ENCODE assay signal across 14 cellular contexts in the genomic region with DNA sequence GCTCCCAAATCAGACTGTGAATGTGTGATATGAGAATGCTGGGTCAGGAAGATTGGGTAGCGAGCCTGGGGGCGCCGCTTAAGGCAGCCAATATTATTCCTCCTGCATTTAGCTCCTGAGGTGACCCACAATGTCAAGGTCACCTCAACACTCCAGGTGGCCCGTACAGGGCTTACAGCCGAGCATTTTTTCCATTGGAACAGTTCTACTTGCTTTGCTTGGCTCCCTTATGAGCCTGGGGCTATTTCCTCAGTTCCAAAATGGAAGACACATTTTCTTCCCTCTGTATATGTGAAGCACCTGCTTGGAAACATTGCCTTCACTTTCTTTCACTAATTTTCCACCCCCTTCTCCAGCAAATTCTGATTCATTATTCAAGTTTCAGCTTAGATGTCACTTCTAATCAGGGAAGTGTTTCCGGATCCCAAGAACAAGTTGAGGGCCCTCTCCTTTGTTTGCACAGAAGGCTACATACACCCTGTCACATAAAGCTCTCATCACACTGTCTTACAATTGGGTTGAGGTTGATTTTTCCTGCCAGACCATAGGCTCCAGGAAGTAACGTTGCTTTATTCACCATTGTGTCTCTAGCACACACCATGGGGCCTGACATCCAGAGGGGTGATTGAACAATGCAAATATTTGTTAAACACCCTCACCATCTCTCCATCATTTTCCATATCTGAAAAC.
"Had no signal": no experiment of that assay in that cellular context is flagged by ENCODE, and none has a peak within 500 bp of the region (broad histone marks: within the 10 kb centered on the region; RNA-seq: fewer than 3 reads in every experiment).

No MANE protein-coding gene starts in this region.

- H3K4me3 ChIP-seq: breast epithelium, dorsolateral prefrontal cortex, ovary, vagina had no signal

- H3K27ac Mint-ChIP-seq: activated CD4-positive, alpha-beta memory T cell treated with anti-CD3 and anti-CD28 coated beads, Interleukin-2, amount 10 ng/mL, durations not matched to agents 7 days and 5 days; activated naive CD8-positive, alpha-beta T cell treated with anti-CD3 and anti-CD28 coated beads, Interleukin-2, amount 10 ng/mL, durations not matched to agents 7 days and 5 days; immature natural killer cell; stimulated activated naive CD8-positive, alpha-beta T cell treated with anti-CD3 and anti-CD28 coated beads, Interleukin-15, amount 100 ng/mL, for 72 hours had no signal

- H3K27ac ChIP-seq: dorsolateral prefrontal cortex, ovary had no signal

- H3K27me3 ChIP-seq: breast epithelium, dorsolateral prefrontal cortex, ovary, vagina had no signal

- H3K9me3 Mint-ChIP-seq: activated CD4-positive, alpha-beta memory T cell treated with anti-CD3 and anti-CD28 coated beads, Interleukin-2, amount 10 ng/mL, durations not matched to agents 7 days and 5 days; activated naive CD8-positive, alpha-beta T cell treated with anti-CD3 and anti-CD28 coated beads, Interleukin-2, amount 10 ng/mL, durations not matched to agents 7 days and 5 days; immature natural killer cell; stimulated activated naive CD8-positive, alpha-beta T cell treated with anti-CD3 and anti-CD28 coated beads, Interleukin-15, amount 100 ng/mL, for 72 hours had no signal

- H3K36me3 ChIP-seq: breast epithelium, ovary, vagina had no signal

- H3K4me1 ChIP-seq: breast epithelium had no signal

- H3K4me1 Mint-ChIP-seq: activated CD4-positive, alpha-beta memory T cell treated with anti-CD3 and anti-CD28 coated beads, Interleukin-2, amount 10 ng/mL, durations not matched to agents 7 days and 5 days; activated naive CD8-positive, alpha-beta T cell treated with anti-CD3 and anti-CD28 coated beads, Interleukin-2, amount 10 ng/mL, durations not matched to agents 7 days and 5 days; immature natural killer cell; stimulated activated naive CD8-positive, alpha-beta T cell treated with anti-CD3 and anti-CD28 coated beads, Interleukin-15, amount 100 ng/mL, for 72 hours had no signal

- H3K9me3 ChIP-seq: breast epithelium, ovary, vagina had no signal

- ATAC-seq: stimulated activated naive CD8-positive, alpha-beta T cell treated with anti-CD3 and anti-CD28 coated beads, Interleukin-15, amount 100 ng/mL, for 72 hours had no signal

- H3K36me3 Mint-ChIP-seq: activated naive CD8-positive, alpha-beta T cell treated with anti-CD3 and anti-CD28 coated beads, Interleukin-2, amount 10 ng/mL, durations not matched to agents 7 days and 5 days; immature natural killer cell had no signal

- DNase-seq: activated CD4-positive, alpha-beta memory T cell treated with anti-CD3 and anti-CD28 coated beads, Interleukin-2, amount 10 ng/mL, durations not matched to agents 7 days and 5 days; activated CD4-positive, CD25-positive, alpha-beta regulatory T cell treated with anti-CD3 and anti-CD28 coated beads, Interleukin-2, amount 50 U/mL, for 72 hours; activated gamma-delta T cell treated with Interleukin-2 at 50 U/mL for 16 hours; activated naive CD8-positive, alpha-beta T cell treated with anti-CD3 and anti-CD28 coated beads, Interleukin-2, amount 10 ng/mL, durations not matched to agents 7 days and 5 days; activated T-cell treated with anti-CD3 and anti-CD28 coated beads, Interleukin-2, amount 50 U/mL, for 48 hours; aorta; dorsolateral prefrontal cortex; immature natural killer cell; left colon; ovary; stimulated activated CD4-positive, alpha-beta T cell treated with anti-CD3 and anti-CD28 coated beads, Interleukin-4, amount 100 ng/mL, for 24 hours; stimulated activated naive CD8-positive, alpha-beta T cell treated with anti-CD3 and anti-CD28 coated beads, Interleukin-15, amount 100 ng/mL, for 72 hours had no signal

- H3K4me3 Mint-ChIP-seq: activated CD4-positive, alpha-beta memory T cell treated with anti-CD3 and anti-CD28 coated beads, Interleukin-2, amount 10 ng/mL, durations not matched to agents 7 days and 5 days; activated naive CD8-positive, alpha-beta T cell treated with anti-CD3 and anti-CD28 coated beads, Interleukin-2, amount 10 ng/mL, durations not matched to agents 7 days and 5 days; immature natural killer cell; stimulated activated naive CD8-positive, alpha-beta T cell treated with anti-CD3 and anti-CD28 coated beads, Interleukin-15, amount 100 ng/mL, for 72 hours had no signal
